ENCODE assay signal across 19 cellular contexts in genomic region chr17:82713015-82713723, GRCh38.
"Had no signal": no experiment of that assay in that cellular context is flagged by ENCODE, and none has a peak within 500 bp of the region (broad histone marks: within the 10 kb centered on the region; RNA-seq: fewer than 3 reads in every experiment).

No MANE protein-coding gene starts in this region.

- H3K27me3 Mint-ChIP-seq: activated CD8-positive, alpha-beta T cell treated with anti-CD3 and anti-CD28 coated beads for 36 hours; activated naive CD8-positive, alpha-beta T cell treated with anti-CD3 and anti-CD28 coated beads, Interleukin-2, amount 50 U/mL, for 24 hours; stimulated activated naive CD8-positive, alpha-beta T cell treated with anti-CD3 and anti-CD28 coated beads, Interleukin-15, amount 100 ng/mL, for 72 hours; T-helper 17 cell had no signal

- H3K27ac Mint-ChIP-seq: activated CD8-positive, alpha-beta T cell treated with anti-CD3 and anti-CD28 coated beads for 36 hours; activated naive CD8-positive, alpha-beta T cell treated with anti-CD3 and anti-CD28 coated beads, Interleukin-2, amount 50 U/mL, for 24 hours; activated T-cell treated with anti-CD3 and anti-CD28 coated beads, Interleukin-2, amount 50 U/mL, for 72 hours; nephron progenitor cell; stimulated activated naive CD8-positive, alpha-beta T cell treated with anti-CD3 and anti-CD28 coated beads, Interleukin-15, amount 100 ng/mL, for 72 hours; T-helper 17 cell had no signal

- H3K36me3 ChIP-seq: cardiac muscle cell, left lung had no signal

- H3K9me3 ChIP-seq: left lung, mucosa of descending colon, testis had no signal

- H3K9me3 Mint-ChIP-seq: activated CD8-positive, alpha-beta T cell treated with anti-CD3 and anti-CD28 coated beads for 36 hours; activated naive CD8-positive, alpha-beta T cell treated with anti-CD3 and anti-CD28 coated beads, Interleukin-2, amount 50 U/mL, for 24 hours; activated T-cell treated with anti-CD3 and anti-CD28 coated beads, Interleukin-2, amount 50 U/mL, for 72 hours; nephron progenitor cell; stimulated activated naive CD8-positive, alpha-beta T cell treated with anti-CD3 and anti-CD28 coated beads, Interleukin-15, amount 100 ng/mL, for 72 hours had no signal

- H3K9ac ChIP-seq: parathyroid adenoma had no signal

- H2AFZ ChIP-seq: parathyroid adenoma had no signal

- H3K4me3 ChIP-seq: cardiac muscle cell, left lung, mucosa of descending colon, testis had no signal

- H3K27ac ChIP-seq: cardiac muscle cell, foreskin keratinocyte, left lung, parathyroid adenoma, testis had no signal

- H3K79me2 ChIP-seq: parathyroid adenoma had no signal

- FAIRE-seq: astrocyte, colon had no signal

- H3K27me3 ChIP-seq: cardiac muscle cell, foreskin keratinocyte, testis had no signal

- DNase-seq: activated CD8-positive, alpha-beta memory T cell treated with anti-CD3 and anti-CD28 coated beads, Interleukin-2, amount 50 U/mL, for 4 hours; activated CD8-positive, alpha-beta T cell treated with anti-CD3 and anti-CD28 coated beads for 36 hours; activated naive CD4-positive, alpha-beta T cell; activated naive CD8-positive, alpha-beta T cell treated with anti-CD3 and anti-CD28 coated beads, Interleukin-2, amount 50 U/mL, for 24 hours; activated T-cell treated with anti-CD3 and anti-CD28 coated beads, Interleukin-2, amount 50 U/mL, for 72 hours; foreskin keratinocyte; left lung; mucosa of descending colon; nephron progenitor cell; stimulated activated CD4-positive, alpha-beta T cell treated with anti-CD3 and anti-CD28 coated beads, Interleukin-15, amount 100 ng/mL, for 24 hours; stimulated activated CD4-positive, alpha-beta T cell treated with anti-CD3 and anti-CD28 coated beads, Interleukin-4, amount 100 ng/mL, for 4 hours; stimulated activated naive CD8-positive, alpha-beta T cell treated with anti-CD3 and anti-CD28 coated beads, Interleukin-15, amount 100 ng/mL, for 72 hours; T-helper 17 cell; testis had no signal

- H3K4me1 ChIP-seq: foreskin keratinocyte had no signal

- H3K4me3 Mint-ChIP-seq: activated CD8-positive, alpha-beta T cell treated with anti-CD3 and anti-CD28 coated beads for 36 hours; activated naive CD8-positive, alpha-beta T cell treated with anti-CD3 and anti-CD28 coated beads, Interleukin-2, amount 50 U/mL, for 24 hours; activated T-cell treated with anti-CD3 and anti-CD28 coated beads, Interleukin-2, amount 50 U/mL, for 72 hours; nephron progenitor cell; stimulated activated naive CD8-positive, alpha-beta T cell treated with anti-CD3 and anti-CD28 coated beads, Interleukin-15, amount 100 ng/mL, for 72 hours; T-helper 17 cell had no signal

- ATAC-seq: activated CD8-positive, alpha-beta T cell treated with anti-CD3 and anti-CD28 coated beads for 36 hours; activated naive CD8-positive, alpha-beta T cell treated with anti-CD3 and anti-CD28 coated beads, Interleukin-2, amount 50 U/mL, for 24 hours; activated T-cell treated with anti-CD3 and anti-CD28 coated beads, Interleukin-2, amount 50 U/mL, for 72 hours; foreskin keratinocyte; left lung; mucosa of descending colon; SK-N-SH treated with all-trans-retinoic acid at 6 μM for 48 hours; stimulated activated naive CD8-positive, alpha-beta T cell treated with anti-CD3 and anti-CD28 coated beads, Interleukin-15, amount 100 ng/mL, for 72 hours; T-helper 17 cell had no signal
